24 cellular contexts compared by ENCODE assay signal in the genomic region with DNA sequence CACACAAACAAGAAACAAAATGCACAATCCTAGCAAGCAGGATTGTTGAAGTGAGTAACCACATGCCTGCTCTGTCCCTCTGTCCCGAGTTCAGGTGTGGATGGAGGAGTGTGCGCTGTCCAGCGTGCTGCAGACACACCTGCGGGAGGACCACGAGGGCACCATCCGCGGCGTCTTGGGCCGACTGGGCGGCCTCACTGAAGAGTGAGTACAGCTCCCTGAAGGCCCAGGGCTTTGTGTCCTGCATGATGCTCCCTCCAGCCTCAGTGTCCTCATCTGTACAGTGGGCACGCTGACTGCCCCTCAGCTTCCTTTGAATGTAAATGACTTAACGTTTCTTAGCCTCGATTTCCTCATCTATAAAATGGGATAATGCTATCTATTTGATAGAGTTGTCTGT.
DNase-seq lines count a peak whose midpoint lies in the region; ATAC-seq, FAIRE-seq and TF ChIP-seq lines count a peak whose summit lies in the region.
"Had no signal": no experiment of that assay in that cellular context is flagged by ENCODE, and none has a peak within 500 bp of the region (broad histone marks: within the 10 kb centered on the region; RNA-seq: fewer than 3 reads in every experiment).

No MANE protein-coding gene starts in this region.

- H4K20me1 ChIP-seq in SK-N-SH (ENCODE audit: insufficient read depth) (no peaks in the 10 kb centered on the region), HepG2 (ENCODE audit: insufficient read depth, low read length) (no peaks in the 10 kb centered on the region)

- H3K9me2 ChIP-seq in SK-N-SH: no peaks in the 10 kb centered on the region

- TF ChIP-seq EP300 in SK-N-SH (IDR thresholded peaks at IDR 0.05; ENCODE audit: borderline replicate concordance in 1 of 2, low read depth in 1 of 2, low read length in 1 of 2): no peak
- no peak for TF ChIP-seq EP300 in HepG2 (IDR thresholded peaks at IDR 0.05; ENCODE audit: low read depth in 2 of 2, low read length in 2 of 2)
- no peak for TF ChIP-seq EP300 in HepG2 (CRISPR knock-in tag; IDR thresholded peaks at IDR 0.05; ENCODE audit: borderline replicate concordance)
- no peak for TF ChIP-seq EP300 in suprapubic skin (IDR thresholded peaks at IDR 0.05)

- no peaks in the 10 kb centered on the region for H3K9me3 Mint-ChIP-seq in stimulated activated effector memory CD8-positive, alpha-beta T cell treated with anti-CD3 and anti-CD28 coated beads, Interleukin-12 subunit alpha, Interleukin-12 subunit beta, amount 100 ng/mL, for 72 hours

- H3K4me2 ChIP-seq in SK-N-SH: no peak overlapping the region
- H3K4me2 ChIP-seq in HepG2 (ENCODE audit: low read depth, low read length): no peak overlapping the region
- H3K4me2 ChIP-seq: BLaER1 treated with 17β-estradiol and CSF1 and Interleukin-3, amounts not matched to agents 10 nM and 100 nM; PC-9 had no signal

- H3K9ac ChIP-seq in SK-N-SH (no peak overlapping the region), HepG2 (ENCODE audit: insufficient read depth, low read depth, low read length) (no peak overlapping the region)
- H3K9ac ChIP-seq: BLaER1 treated with 17β-estradiol and CSF1 and Interleukin-3, amounts not matched to agents 10 nM and 100 nM had no signal

- no peaks in the 10 kb centered on the region for H3K27me3 ChIP-seq in SK-N-SH (ENCODE audit: insufficient read depth)
- no peaks in the 10 kb centered on the region for H3K27me3 ChIP-seq in Peyer's patch
- no peaks in the 10 kb centered on the region; a peak in 1 of 5 replicates for H3K27me3 ChIP-seq in HepG2 (ENCODE audit: control insufficient read depth in 1 of 2, insufficient read depth in 2 of 2, low read length in 2 of 2)
- H3K27me3 ChIP-seq in suprapubic skin: no peaks in the 10 kb centered on the region
- H3K27me3 ChIP-seq in adrenal gland: no peaks in the 10 kb centered on the region
- H3K27me3 ChIP-seq: BLaER1 treated with 17β-estradiol and CSF1 and Interleukin-3, amounts not matched to agents 10 nM and 100 nM had no signal

- no peak overlapping the region for H3K27ac ChIP-seq in SK-N-SH (ENCODE audit: low read depth in 2 of 2, low read length in 1 of 2)
- no peak overlapping the region for H3K27ac ChIP-seq in Peyer's patch
- no peak overlapping the region for H3K27ac ChIP-seq in HepG2 (ENCODE audit: extremely low read length, insufficient read depth, low read length)
- no peak overlapping the region for H3K27ac ChIP-seq in suprapubic skin
- no peak overlapping the region for H3K27ac ChIP-seq in adrenal gland
- H3K27ac ChIP-seq: 22Rv1; BLaER1 treated with 17β-estradiol and CSF1 and Interleukin-3, amounts not matched to agents 10 nM and 100 nM; PC-9; RWPE1 had no signal

- no peak overlapping the region for H3K27ac Mint-ChIP-seq in stimulated activated effector memory CD8-positive, alpha-beta T cell treated with anti-CD3 and anti-CD28 coated beads, Interleukin-12 subunit alpha, Interleukin-12 subunit beta, amount 100 ng/mL, for 72 hours
- H3K27ac Mint-ChIP-seq: CD8-positive, alpha-beta T cell had no signal

- intact Hi-C loops in HepG2 (cut with micrococcal nuclease; ENCODE audit: unreplicated experiment): loop anchor here (5.0 kb wide), 1 partner anchor 741 kb away; a partner anchor contains a TSS
- intact Hi-C loops in adrenal gland (cut with DNase I): no loop called here

- H3K4me3 Mint-ChIP-seq in stimulated activated effector memory CD8-positive, alpha-beta T cell treated with anti-CD3 and anti-CD28 coated beads, Interleukin-12 subunit alpha, Interleukin-12 subunit beta, amount 100 ng/mL, for 72 hours: no peak overlapping the region
- H3K4me3 Mint-ChIP-seq: CD8-positive, alpha-beta T cell had no signal

- POLR2A ChIA-PET in SK-N-SH (lab: Yijun Ruan, JAX) (no interaction called here), HepG2 (lab: Yijun Ruan, JAX) (no interaction called here)

- in situ Hi-C loops in HepG2 (cut with HindIII; ENCODE audit: extremely low pct_ligation_motif_present, low pct_unique_long_range_greater_than_20kb): no loop called here

- H3K4me1 Mint-ChIP-seq in stimulated activated effector memory CD8-positive, alpha-beta T cell treated with anti-CD3 and anti-CD28 coated beads, Interleukin-12 subunit alpha, Interleukin-12 subunit beta, amount 100 ng/mL, for 72 hours: no peaks in the 10 kb centered on the region

- no peak for TF ChIP-seq POLR2A in Peyer's patch (IDR thresholded peaks at IDR 0.05)
- TF ChIP-seq POLR2A in HepG2 (IDR thresholded peaks at IDR 0.05; ENCODE audit: insufficient read depth in 1 of 2, low read depth in 2 of 2, low read length in 2 of 2): no peak
- TF ChIP-seq POLR2A in suprapubic skin (IDR thresholded peaks at IDR 0.05): no peak
- TF ChIP-seq POLR2A in adrenal gland (IDR thresholded peaks at IDR 0.05): no peak

- DNase-seq in SK-N-SH: no peak
- peak in 2 of 3 donors; percentile 9 to 38 for DNase-seq in Peyer's patch
- no peak for DNase-seq in HepG2 (ENCODE audit: low spot score)
- DNase-seq in suprapubic skin (ENCODE audit: low spot score in 2 of 2): peak; percentile 25 to 53
- no peak for DNase-seq in NCI-H187 (lab: John Stamatoyannopoulos, UW)
- DNase-seq in stimulated activated effector memory CD8-positive, alpha-beta T cell treated with anti-CD3 and anti-CD28 coated beads, Interleukin-12 subunit alpha, Interleukin-12 subunit beta, amount 100 ng/mL, for 72 hours (ENCODE audit: low spot score in 2 of 2): no peak
- no peak for DNase-seq in adrenal gland
- DNase-seq: Calu3; CD8-positive, alpha-beta T cell; DMS153; GOT3; MM.1S; NCI-H1048; NCI-H1436; NCI-H1930; NCI-H510A treated with DMSO at 0.1 percent for 48 hours; NCI-H748 treated with DMSO at 0.1 percent for 48 hours; PC-9; SIG-M5 had no signal

- TF ChIP-seq RAD21 in SK-N-SH (IDR thresholded peaks at IDR 0.05; ENCODE audit: low read length) (no peak), HepG2 (CRISPR knock-in tag; IDR thresholded peaks at IDR 0.05) (no peak)

- H2AFZ ChIP-seq in SK-N-SH (ENCODE audit: low read depth): no peak overlapping the region
- no peak overlapping the region for H2AFZ ChIP-seq in HepG2 (ENCODE audit: low read length)
- H2AFZ ChIP-seq: PC-9 had no signal

- CTCF ChIA-PET in SK-N-SH (lab: Yijun Ruan, JAX) (interaction anchor here (0.6 to 1.6 kb wide), 3 partner anchors 145 to 744 kb away, joined by 3 to 4 read pairs (median 3); no protein-coding TSS in a partner anchor), HepG2 (lab: Yijun Ruan, JAX; ENCODE audit: low intra/inter-chr PET ratio, low total read pairs) (no interaction called here)

- TF ChIP-seq CTCF in SK-N-SH (IDR thresholded peaks at IDR 0.05): no peak
- no peak for TF ChIP-seq CTCF in Peyer's patch (IDR thresholded peaks at IDR 0.05)
- TF ChIP-seq CTCF in HepG2 (CRISPR knock-in tag; IDR thresholded peaks at IDR 0.05): no peak
- no peak for TF ChIP-seq CTCF in suprapubic skin (IDR thresholded peaks at IDR 0.05)
- no peak for TF ChIP-seq CTCF in adrenal gland (IDR thresholded peaks at IDR 0.05)

- no peaks in the 10 kb centered on the region for H3K79me2 ChIP-seq in SK-N-SH (ENCODE audit: insufficient read depth)
- H3K79me2 ChIP-seq in HepG2 (ENCODE audit: insufficient read depth, low read length): no peaks in the 10 kb centered on the region

- H3K36me3 ChIP-seq in SK-N-SH (replicated peaks in 1 of 2; ENCODE audit: control insufficient read depth in 1 of 2, insufficient read depth in 2 of 2, low read length in 1 of 2): peaks cover 20 to 25% of the 10 kb centered on the region in 2 experiments
- peaks cover 0 to 8% (median 0%) of the 10 kb centered on the region in 3 donors for H3K36me3 ChIP-seq in Peyer's patch
- H3K36me3 ChIP-seq in HepG2 (replicated peaks in 1 of 2; ENCODE audit: control insufficient read depth in 1 of 2, insufficient read depth in 2 of 2, low read length in 2 of 2): peaks cover 2 to 9% of the 10 kb centered on the region in 2 experiments; a peak in 2 of 5 replicates
- H3K36me3 ChIP-seq in suprapubic skin: peaks cover 34% of the 10 kb centered on the region
- no peaks in the 10 kb centered on the region for H3K36me3 ChIP-seq in adrenal gland (replicated peaks in 1 of 2)

- H3F3A ChIP-seq in SK-N-SH (replicated peaks; ENCODE audit: insufficient read depth): no peaks in the 10 kb centered on the region

- H3K4me1 ChIP-seq in SK-N-SH (ENCODE audit: control insufficient read depth in 1 of 2, insufficient read depth in 2 of 2, low read depth in 1 of 2, low read length in 1 of 2): no peaks in the 10 kb centered on the region; a peak in 1 of 4 replicates
- H3K4me1 ChIP-seq in Peyer's patch: no peaks in the 10 kb centered on the region
- no peaks in the 10 kb centered on the region for H3K4me1 ChIP-seq in HepG2 (ENCODE audit: insufficient read depth, low read length)
- H3K4me1 ChIP-seq in suprapubic skin: no peaks in the 10 kb centered on the region
- H3K4me1 ChIP-seq in adrenal gland (replicated peaks in 1 of 2): no peaks in the 10 kb centered on the region
- H3K4me1 ChIP-seq: BLaER1 treated with 17β-estradiol and CSF1 and Interleukin-3, amounts not matched to agents 10 nM and 100 nM had no signal

- BruUV-seq in HepG2 (replicated peaks; lab: Mats Ljungman, UMichigan): no TSS peak

- 92% methylated on average over 7 of the region's 13 CpGs for WGBS in SK-N-SH (ENCODE audit: low lambda C conversion rate)
- 92% methylated on average over 11 of the region's 13 CpGs for WGBS in HepG2 (ENCODE audit: low lambda C conversion rate)
- 97% methylated on average over 13 of the region's 13 CpGs for WGBS in suprapubic skin
- WGBS in adrenal gland, 4 donors: 80 to 94% (median 90%) methylated on average over 13 of the region's 13 CpGs

- H3K9me3 ChIP-seq in SK-N-SH (no peaks in the 10 kb centered on the region; the same call in 1 of the 2 replicates), Peyer's patch (no peaks in the 10 kb centered on the region), HepG2 (ENCODE audit: low read length) (no peaks in the 10 kb centered on the region), suprapubic skin (no peaks in the 10 kb centered on the region), adrenal gland (replicated peaks in 1 of 3) (no peaks in the 10 kb centered on the region)

- H3K4me3 ChIP-seq in SK-N-SH (ENCODE audit: low read depth in 2 of 2, low read length in 1 of 2) (no peak overlapping the region), Peyer's patch (no peak overlapping the region), HepG2 (replicated peaks in 1 of 3; ENCODE audit: insufficient read depth in 1 of 3, low read depth in 2 of 3, low read length in 3 of 3) (no peak overlapping the region), suprapubic skin (no peak overlapping the region), adrenal gland (no peak overlapping the region)
- H3K4me3 ChIP-seq: BLaER1 treated with 17β-estradiol and CSF1 and Interleukin-3, amounts not matched to agents 10 nM and 100 nM; PC-9 had no signal

- FAIRE-seq in HepG2 (lab: Jason Lieb, UNC): no peak
- FAIRE-seq: GM12892 had no signal

- no peaks in the 10 kb centered on the region for H3K36me3 Mint-ChIP-seq in stimulated activated effector memory CD8-positive, alpha-beta T cell treated with anti-CD3 and anti-CD28 coated beads, Interleukin-12 subunit alpha, Interleukin-12 subunit beta, amount 100 ng/mL, for 72 hours
- H3K36me3 Mint-ChIP-seq: CD8-positive, alpha-beta T cell had no signal

- ATAC-seq in SK-N-SH treated with all-trans-retinoic acid at 6 μM for 48 hours (no peak), HepG2 (no peak)
- no peak for ATAC-seq in stimulated activated effector memory CD8-positive, alpha-beta T cell treated with anti-CD3 and anti-CD28 coated beads, Interleukin-12 subunit alpha, Interleukin-12 subunit beta, amount 100 ng/mL, for 72 hours
- ATAC-seq: CD8-positive, alpha-beta T cell had no signal

Comparison
In these comparisons a context has a peak if more than half of its experiments do, and no peak if none do; other contexts are left out.
1. DNase-seq: peak in Peyer's patch (2 of 3) and suprapubic skin (2 of 2); none in SK-N-SH (single experiment), HepG2 (single experiment), NCI-H187 (0 of 2), stimulated activated effector memory CD8-positive, alpha-beta T cell treated with anti-CD3 and anti-CD28 coated beads, Interleukin-12 subunit alpha, Interleukin-12 subunit beta, amount 100 ng/mL, for 72 hours (0 of 2) and adrenal gland (0 of 7).